In the genomic region with DNA sequence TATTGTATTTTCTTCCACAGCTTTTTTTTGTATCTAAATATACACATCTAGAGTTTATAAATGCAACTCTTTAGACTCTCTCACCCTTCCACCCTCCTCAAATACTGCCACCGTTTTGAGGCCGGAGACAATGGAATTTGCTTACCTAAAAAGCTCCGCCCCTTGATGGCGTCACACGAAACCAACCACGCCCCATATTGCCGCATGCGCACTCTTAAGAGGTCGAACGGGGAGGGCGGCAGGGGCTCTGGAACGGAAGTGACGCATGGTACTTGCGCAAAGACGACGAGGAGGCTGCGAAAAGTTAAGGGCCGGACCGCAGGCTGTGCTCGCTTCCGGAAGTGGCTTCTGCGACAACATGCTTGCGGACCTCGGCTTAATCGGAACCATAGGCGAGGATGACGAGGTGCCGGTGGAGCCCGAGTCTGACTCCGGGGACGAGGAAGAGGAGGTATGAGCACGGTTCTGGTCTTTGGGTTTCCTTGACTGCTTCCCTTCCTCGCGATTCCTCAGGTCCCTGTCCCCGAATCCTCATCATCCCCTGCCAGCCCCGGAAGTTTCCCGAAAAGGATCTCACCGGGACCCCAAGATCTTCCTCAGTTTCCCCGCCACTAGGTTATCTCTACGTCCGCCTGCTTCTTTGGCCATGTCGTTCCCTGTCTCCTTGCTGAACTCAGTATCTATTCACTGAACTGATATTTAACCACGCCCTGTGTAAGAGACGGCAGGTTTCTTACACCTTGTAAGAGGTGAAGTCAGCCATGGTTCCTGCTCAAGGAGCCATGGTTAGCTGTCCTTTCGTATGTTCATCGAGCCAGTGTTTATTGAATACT, we compare ENCODE assay signal across 1 cellular context.
TF ChIP-seq lines count a peak whose summit lies in the region.

A gene with protein sequence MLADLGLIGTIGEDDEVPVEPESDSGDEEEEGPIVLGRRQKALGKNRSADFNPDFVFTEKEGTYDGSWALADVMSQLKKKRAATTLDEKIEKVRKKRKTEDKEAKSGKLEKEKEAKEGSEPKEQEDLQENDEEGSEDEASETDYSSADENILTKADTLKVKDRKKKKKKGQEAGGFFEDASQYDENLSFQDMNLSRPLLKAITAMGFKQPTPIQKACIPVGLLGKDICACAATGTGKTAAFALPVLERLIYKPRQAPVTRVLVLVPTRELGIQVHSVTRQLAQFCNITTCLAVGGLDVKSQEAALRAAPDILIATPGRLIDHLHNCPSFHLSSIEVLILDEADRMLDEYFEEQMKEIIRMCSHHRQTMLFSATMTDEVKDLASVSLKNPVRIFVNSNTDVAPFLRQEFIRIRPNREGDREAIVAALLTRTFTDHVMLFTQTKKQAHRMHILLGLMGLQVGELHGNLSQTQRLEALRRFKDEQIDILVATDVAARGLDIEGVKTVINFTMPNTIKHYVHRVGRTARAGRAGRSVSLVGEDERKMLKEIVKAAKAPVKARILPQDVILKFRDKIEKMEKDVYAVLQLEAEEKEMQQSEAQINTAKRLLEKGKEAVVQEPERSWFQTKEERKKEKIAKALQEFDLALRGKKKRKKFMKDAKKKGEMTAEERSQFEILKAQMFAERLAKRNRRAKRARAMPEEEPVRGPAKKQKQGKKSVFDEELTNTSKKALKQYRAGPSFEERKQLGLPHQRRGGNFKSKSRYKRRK (plus strand): TSS at position 326 of the 833 bp plus-strand sequence. CDS start 33 bp downstream, at position 359.

TF ChIP-seq in K562, 482 proteins besides CTCF, POLR2A, EP300 and RAD21 (continued from another document and continues in another):
- TF ChIP-seq JUN (IDR thresholded peaks at IDR 0.05; ENCODE audit: borderline replicate concordance, low read depth, low read length) (peak; percentile 63; the same call in 1 of the 2 replicates), JUN (CRISPR knock-in tag; IDR thresholded peaks at IDR 0.05; ENCODE audit: borderline replicate concordance) (no peak), POLR3G (IDR thresholded peaks at IDR 0.05; ENCODE audit: extremely low read depth, insufficient read length, insufficient replicate concordance) (no peak), NRF1 (conservative IDR thresholded peaks at IDR 0.05 in 1 of 2, IDR thresholded peaks at IDR 0.05 in 1 of 2) (peak; percentile 93 to 94), NR2C2 (CRISPR knock-in tag; IDR thresholded peaks at IDR 0.05) (no peak), NR2C2 (tag; IDR thresholded peaks at IDR 0.05) (peak; percentile 73), L3MBTL2 (IDR thresholded peaks at IDR 0.05) (no peak; the same call in 1 of the 2 replicates), ZNF644 (tag; IDR thresholded peaks at IDR 0.05; ENCODE audit: low read depth) (peak; percentile 73; the same call in 1 of the 2 replicates), CBFA2T3 (IDR thresholded peaks at IDR 0.05) (no peak), NEUROD1 (IDR thresholded peaks at IDR 0.05; ENCODE audit: borderline replicate concordance, low read depth, low read length, partially characterized antibody) (no peak), CC2D1A (IDR thresholded peaks at IDR 0.05) (0 out of 2 replicates have a peak, but pooled peaks have one; percentile 27), ATF7 (IDR thresholded peaks at IDR 0.05) (peak; percentile 93), RB1 (IDR thresholded peaks at IDR 0.05; ENCODE audit: low read depth) (peak; percentile 47; the same call in 1 of the 2 replicates), NBN (IDR thresholded peaks at IDR 0.05; ENCODE audit: low read depth) (peak; percentile 47; the same call in 1 of the 2 replicates), ZFP30 (CRISPR knock-in tag; IDR thresholded peaks at IDR 0.05; ENCODE audit: borderline replicate concordance) (no peak), PRMT5 (CRISPR knock-in tag; IDR thresholded peaks at IDR 0.05) (no peak), YY1 (IDR thresholded peaks at IDR 0.05; ENCODE audit: borderline replicate concordance in 1 of 3, control insufficient read depth in 1 of 3, extremely low read depth in 1 of 3, insufficient read depth in 3 of 3, insufficient read length in 1 of 3, insufficient replicate concordance in 2 of 3, low read depth in 1 of 3, low read length in 2 of 3) (peak in 2 of 3 experiments; percentile 53 to 61), MYNN (IDR thresholded peaks at IDR 0.05) (no peak), MYNN (CRISPR knock-in tag; IDR thresholded peaks at IDR 0.05) (no peak), TCF3 (CRISPR knock-in tag; IDR thresholded peaks at IDR 0.05) (peak; percentile 8; the same call in 1 of the 2 replicates), ZNF224 (CRISPR knock-in tag; IDR thresholded peaks at IDR 0.05) (no peak), POLR2H (tag; IDR thresholded peaks at IDR 0.05; ENCODE audit: low read depth) (peak; percentile 84), TOE1 (IDR thresholded peaks at IDR 0.05; ENCODE audit: borderline replicate concordance) (no peak), TOE1 (CRISPR knock-in tag; IDR thresholded peaks at IDR 0.05; ENCODE audit: borderline replicate concordance, low read depth) (no peak), ARNT (IDR thresholded peaks at IDR 0.05) (no peak), POLR2AphosphoS5 (IDR thresholded peaks at IDR 0.05; ENCODE audit: control insufficient read depth, insufficient read depth, low read depth, low read length) (peak; percentile 68; the same call in 1 of the 2 replicates), HNRNPK (IDR thresholded peaks at IDR 0.05; ENCODE audit: low read depth, low read length, poor library complexity, severe bottlenecking) (no peak), TRIM28 (IDR thresholded peaks at IDR 0.05) (peak; percentile 87), IFI16 (CRISPR knock-in tag; IDR thresholded peaks at IDR 0.05) (no peak), PPARD (CRISPR knock-in tag; IDR thresholded peaks at IDR 0.05) (no peak), GTF2F1 (IDR thresholded peaks at IDR 0.05; ENCODE audit: low read depth, low read length) (no peak), NR1H2 (CRISPR knock-in tag; IDR thresholded peaks at IDR 0.05) (no peak), TAF9B (IDR thresholded peaks at IDR 0.05; ENCODE audit: partially characterized antibody) (peak; percentile 68), TBP (optimal IDR thresholded peaks at IDR 0.05; ENCODE audit: low read depth, low read length) (peak; percentile 77), NFRKB (IDR thresholded peaks at IDR 0.05; ENCODE audit: low read depth) (0 out of 2 replicates have a peak, but pooled peaks have one; percentile 30), SRSF9 (IDR thresholded peaks at IDR 0.05; ENCODE audit: borderline replicate concordance, low read depth, low read length) (no peak), TAF1 (IDR thresholded peaks at IDR 0.05; ENCODE audit: control insufficient read depth, extremely low read depth, insufficient read depth, low read length, severe bottlenecking) (peak; percentile 84), ZNF184 (CRISPR knock-in tag; IDR thresholded peaks at IDR 0.05) (no peak), CBX3 (IDR thresholded peaks at IDR 0.05; ENCODE audit: borderline replicate concordance in 1 of 2, low read length in 2 of 2) (peak in 1 of 2 experiments; percentile 58; a peak in 1 of 3 replicates)
- TF ChIP-seq, protein P1, sequence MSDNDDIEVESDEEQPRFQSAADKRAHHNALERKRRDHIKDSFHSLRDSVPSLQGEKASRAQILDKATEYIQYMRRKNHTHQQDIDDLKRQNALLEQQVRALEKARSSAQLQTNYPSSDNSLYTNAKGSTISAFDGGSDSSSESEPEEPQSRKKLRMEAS (CRISPR knock-in tag; IDR thresholded peaks at IDR 0.05): peak; percentile 79
- TF ChIP-seq, protein P2, sequence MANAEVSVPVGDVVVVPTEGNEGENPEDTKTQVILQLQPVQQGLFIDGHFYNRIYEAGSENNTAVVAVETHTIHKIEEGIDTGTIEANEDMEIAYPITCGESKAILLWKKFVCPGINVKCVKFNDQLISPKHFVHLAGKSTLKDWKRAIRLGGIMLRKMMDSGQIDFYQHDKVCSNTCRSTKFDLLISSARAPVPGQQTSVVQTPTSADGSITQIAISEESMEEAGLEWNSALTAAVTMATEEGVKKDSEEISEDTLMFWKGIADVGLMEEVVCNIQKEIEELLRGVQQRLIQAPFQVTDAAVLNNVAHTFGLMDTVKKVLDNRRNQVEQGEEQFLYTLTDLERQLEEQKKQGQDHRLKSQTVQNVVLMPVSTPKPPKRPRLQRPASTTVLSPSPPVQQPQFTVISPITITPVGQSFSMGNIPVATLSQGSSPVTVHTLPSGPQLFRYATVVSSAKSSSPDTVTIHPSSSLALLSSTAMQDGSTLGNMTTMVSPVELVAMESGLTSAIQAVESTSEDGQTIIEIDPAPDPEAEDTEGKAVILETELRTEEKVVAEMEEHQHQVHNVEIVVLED (CRISPR knock-in tag; IDR thresholded peaks at IDR 0.05): no peak
- TF ChIP-seq, protein P3, sequence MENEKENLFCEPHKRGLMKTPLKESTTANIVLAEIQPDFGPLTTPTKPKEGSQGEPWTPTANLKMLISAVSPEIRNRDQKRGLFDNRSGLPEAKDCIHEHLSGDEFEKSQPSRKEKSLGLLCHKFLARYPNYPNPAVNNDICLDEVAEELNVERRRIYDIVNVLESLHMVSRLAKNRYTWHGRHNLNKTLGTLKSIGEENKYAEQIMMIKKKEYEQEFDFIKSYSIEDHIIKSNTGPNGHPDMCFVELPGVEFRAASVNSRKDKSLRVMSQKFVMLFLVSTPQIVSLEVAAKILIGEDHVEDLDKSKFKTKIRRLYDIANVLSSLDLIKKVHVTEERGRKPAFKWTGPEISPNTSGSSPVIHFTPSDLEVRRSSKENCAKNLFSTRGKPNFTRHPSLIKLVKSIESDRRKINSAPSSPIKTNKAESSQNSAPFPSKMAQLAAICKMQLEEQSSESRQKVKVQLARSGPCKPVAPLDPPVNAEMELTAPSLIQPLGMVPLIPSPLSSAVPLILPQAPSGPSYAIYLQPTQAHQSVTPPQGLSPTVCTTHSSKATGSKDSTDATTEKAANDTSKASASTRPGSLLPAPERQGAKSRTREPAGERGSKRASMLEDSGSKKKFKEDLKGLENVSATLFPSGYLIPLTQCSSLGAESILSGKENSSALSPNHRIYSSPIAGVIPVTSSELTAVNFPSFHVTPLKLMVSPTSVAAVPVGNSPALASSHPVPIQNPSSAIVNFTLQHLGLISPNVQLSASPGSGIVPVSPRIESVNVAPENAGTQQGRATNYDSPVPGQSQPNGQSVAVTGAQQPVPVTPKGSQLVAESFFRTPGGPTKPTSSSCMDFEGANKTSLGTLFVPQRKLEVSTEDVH (IDR thresholded peaks at IDR 0.05; ENCODE audit: low read depth, partially characterized antibody): peak; percentile 61
- TF ChIP-seq, protein P4, sequence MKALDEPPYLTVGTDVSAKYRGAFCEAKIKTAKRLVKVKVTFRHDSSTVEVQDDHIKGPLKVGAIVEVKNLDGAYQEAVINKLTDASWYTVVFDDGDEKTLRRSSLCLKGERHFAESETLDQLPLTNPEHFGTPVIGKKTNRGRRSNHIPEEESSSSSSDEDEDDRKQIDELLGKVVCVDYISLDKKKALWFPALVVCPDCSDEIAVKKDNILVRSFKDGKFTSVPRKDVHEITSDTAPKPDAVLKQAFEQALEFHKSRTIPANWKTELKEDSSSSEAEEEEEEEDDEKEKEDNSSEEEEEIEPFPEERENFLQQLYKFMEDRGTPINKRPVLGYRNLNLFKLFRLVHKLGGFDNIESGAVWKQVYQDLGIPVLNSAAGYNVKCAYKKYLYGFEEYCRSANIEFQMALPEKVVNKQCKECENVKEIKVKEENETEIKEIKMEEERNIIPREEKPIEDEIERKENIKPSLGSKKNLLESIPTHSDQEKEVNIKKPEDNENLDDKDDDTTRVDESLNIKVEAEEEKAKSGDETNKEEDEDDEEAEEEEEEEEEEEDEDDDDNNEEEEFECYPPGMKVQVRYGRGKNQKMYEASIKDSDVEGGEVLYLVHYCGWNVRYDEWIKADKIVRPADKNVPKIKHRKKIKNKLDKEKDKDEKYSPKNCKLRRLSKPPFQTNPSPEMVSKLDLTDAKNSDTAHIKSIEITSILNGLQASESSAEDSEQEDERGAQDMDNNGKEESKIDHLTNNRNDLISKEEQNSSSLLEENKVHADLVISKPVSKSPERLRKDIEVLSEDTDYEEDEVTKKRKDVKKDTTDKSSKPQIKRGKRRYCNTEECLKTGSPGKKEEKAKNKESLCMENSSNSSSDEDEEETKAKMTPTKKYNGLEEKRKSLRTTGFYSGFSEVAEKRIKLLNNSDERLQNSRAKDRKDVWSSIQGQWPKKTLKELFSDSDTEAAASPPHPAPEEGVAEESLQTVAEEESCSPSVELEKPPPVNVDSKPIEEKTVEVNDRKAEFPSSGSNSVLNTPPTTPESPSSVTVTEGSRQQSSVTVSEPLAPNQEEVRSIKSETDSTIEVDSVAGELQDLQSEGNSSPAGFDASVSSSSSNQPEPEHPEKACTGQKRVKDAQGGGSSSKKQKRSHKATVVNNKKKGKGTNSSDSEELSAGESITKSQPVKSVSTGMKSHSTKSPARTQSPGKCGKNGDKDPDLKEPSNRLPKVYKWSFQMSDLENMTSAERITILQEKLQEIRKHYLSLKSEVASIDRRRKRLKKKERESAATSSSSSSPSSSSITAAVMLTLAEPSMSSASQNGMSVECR (CRISPR knock-in tag; IDR thresholded peaks at IDR 0.05): 0 out of 2 replicates have a peak, but pooled peaks have one; percentile 33
- TF ChIP-seq, protein P5, sequence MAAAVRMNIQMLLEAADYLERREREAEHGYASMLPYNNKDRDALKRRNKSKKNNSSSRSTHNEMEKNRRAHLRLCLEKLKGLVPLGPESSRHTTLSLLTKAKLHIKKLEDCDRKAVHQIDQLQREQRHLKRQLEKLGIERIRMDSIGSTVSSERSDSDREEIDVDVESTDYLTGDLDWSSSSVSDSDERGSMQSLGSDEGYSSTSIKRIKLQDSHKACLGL (CRISPR knock-in tag; IDR thresholded peaks at IDR 0.05; ENCODE audit: borderline replicate concordance, poor library complexity, severe bottlenecking): no peak
- TF ChIP-seq, protein P6, sequence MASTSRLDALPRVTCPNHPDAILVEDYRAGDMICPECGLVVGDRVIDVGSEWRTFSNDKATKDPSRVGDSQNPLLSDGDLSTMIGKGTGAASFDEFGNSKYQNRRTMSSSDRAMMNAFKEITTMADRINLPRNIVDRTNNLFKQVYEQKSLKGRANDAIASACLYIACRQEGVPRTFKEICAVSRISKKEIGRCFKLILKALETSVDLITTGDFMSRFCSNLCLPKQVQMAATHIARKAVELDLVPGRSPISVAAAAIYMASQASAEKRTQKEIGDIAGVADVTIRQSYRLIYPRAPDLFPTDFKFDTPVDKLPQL (IDR thresholded peaks at IDR 0.05; ENCODE audit: extremely low read depth, insufficient read length): peak; percentile 23
- TF ChIP-seq, protein P7, sequence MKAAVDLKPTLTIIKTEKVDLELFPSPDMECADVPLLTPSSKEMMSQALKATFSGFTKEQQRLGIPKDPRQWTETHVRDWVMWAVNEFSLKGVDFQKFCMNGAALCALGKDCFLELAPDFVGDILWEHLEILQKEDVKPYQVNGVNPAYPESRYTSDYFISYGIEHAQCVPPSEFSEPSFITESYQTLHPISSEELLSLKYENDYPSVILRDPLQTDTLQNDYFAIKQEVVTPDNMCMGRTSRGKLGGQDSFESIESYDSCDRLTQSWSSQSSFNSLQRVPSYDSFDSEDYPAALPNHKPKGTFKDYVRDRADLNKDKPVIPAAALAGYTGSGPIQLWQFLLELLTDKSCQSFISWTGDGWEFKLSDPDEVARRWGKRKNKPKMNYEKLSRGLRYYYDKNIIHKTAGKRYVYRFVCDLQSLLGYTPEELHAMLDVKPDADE (conservative IDR thresholded peaks at IDR 0.05; ENCODE audit: control insufficient read depth, low read depth, low read length): no peak
- TF ChIP-seq, protein P8, sequence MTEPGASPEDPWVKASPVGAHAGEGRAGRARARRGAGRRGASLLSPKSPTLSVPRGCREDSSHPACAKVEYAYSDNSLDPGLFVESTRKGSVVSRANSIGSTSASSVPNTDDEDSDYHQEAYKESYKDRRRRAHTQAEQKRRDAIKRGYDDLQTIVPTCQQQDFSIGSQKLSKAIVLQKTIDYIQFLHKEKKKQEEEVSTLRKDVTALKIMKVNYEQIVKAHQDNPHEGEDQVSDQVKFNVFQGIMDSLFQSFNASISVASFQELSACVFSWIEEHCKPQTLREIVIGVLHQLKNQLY (CRISPR knock-in tag; conservative IDR thresholded peaks at IDR 0.05): no peak
